In the genomic region with DNA sequence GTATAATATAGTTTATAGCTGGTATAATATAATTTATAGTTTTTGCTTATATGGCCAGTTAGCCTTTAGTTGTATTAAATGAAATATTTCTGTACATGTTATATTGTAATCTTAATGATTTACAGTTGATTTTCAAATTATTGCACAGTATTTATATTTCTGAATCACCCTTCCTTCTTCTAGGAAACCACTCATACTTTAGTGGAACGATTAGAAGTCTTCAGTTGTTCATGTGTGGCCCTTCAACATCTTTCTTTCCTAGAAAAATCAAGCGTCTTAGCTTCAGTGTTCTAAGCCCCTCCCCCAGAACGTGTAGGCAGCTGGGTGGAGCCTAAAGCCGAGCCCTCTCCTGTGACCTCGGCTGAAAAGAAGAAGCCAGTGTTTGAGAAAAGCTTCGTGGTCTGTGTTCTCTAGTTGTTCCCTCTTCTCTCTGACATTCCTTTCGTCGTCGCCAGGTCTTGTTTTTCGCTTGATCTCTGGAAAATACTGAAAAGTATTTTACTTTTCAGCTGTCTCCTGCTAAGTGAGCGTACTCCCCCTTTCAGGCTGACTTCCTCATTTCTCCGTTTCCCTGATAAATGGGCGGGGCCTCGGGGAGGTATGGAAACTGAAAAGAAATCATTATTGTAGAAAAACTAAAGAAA, we compare ENCODE assay signal across 8 cellular contexts. TPM values are rescaled to one million over a fixed set of nuclear protein-coding genes. Genes with fewer than 3 reads are reported as not detected.
DNase-seq lines count a peak whose midpoint lies in the region; ATAC-seq and TF ChIP-seq lines count a peak whose summit lies in the region.

A gene with protein sequence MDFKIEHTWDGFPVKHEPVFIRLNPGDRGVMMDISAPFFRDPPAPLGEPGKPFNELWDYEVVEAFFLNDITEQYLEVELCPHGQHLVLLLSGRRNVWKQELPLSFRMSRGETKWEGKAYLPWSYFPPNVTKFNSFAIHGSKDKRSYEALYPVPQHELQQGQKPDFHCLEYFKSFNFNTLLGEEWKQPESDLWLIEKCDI (plus strand): TSS at position 342 of the 644 bp plus-strand sequence. CDS start 6,459 bp downstream, outside the sequence.

- no peak for TF ChIP-seq CTCF in liver (IDR thresholded peaks at IDR 0.05; ENCODE audit: low read depth, low read length, missing input control)

- H3K9ac ChIP-seq in liver (ENCODE audit: low read depth in 1 of 2, low read length in 2 of 2), result peak within 1 kb of the TSS; percentile 64 to 95

- H3K4me1 ChIP-seq in liver (ENCODE audit: control insufficient read depth in 4 of 4, insufficient read depth in 4 of 4, low read length in 3 of 4), result peaks cover 2 to 10% (median 2%) of the 10 kb centered on the region in 4 donors

- H3K9me3 Mint-ChIP-seq in activated CD4-positive, alpha-beta T cell treated with anti-CD3 and anti-CD28 coated beads, Interleukin-2, amount 10 ng/mL, durations not matched to agents 7 days and 5 days, result no peaks in the 10 kb centered on the region

- CTCF ChIA-PET in activated CD4-positive, alpha-beta T cell treated with anti-CD3 and anti-CD28 coated beads, Interleukin-2, amount 10 ng/mL, durations not matched to agents 7 days and 5 days (lab: Charles Lee), result no interaction called here

- H3K27me3 ChIP-seq in liver (ENCODE audit: control insufficient read depth in 4 of 4, insufficient read depth in 4 of 4, low read length in 3 of 4), result no peaks in the 10 kb centered on the region

- no peaks in the 10 kb centered on the region for H3K27me3 Mint-ChIP-seq in activated CD4-positive, alpha-beta T cell treated with anti-CD3 and anti-CD28 coated beads, Interleukin-2, amount 10 ng/mL, durations not matched to agents 7 days and 5 days

- 3% methylated on average over 14 of the region's 14 CpGs for WGBS in liver

- peak within 1 kb of the TSS; percentile 57 to 96 (median 87) for H3K4me3 ChIP-seq in liver (ENCODE audit: low read depth in 1 of 3, low read length in 3 of 3)

- peaks cover 41% of the 10 kb centered on the region for H3K4me1 Mint-ChIP-seq in activated CD4-positive, alpha-beta T cell treated with anti-CD3 and anti-CD28 coated beads, Interleukin-2, amount 10 ng/mL, durations not matched to agents 7 days and 5 days

- no peaks in the 10 kb centered on the region for H3K36me3 ChIP-seq in liver (ENCODE audit: control insufficient read depth in 4 of 4, insufficient read depth in 3 of 4, low read depth in 1 of 4, low read length in 3 of 4)

- H3K4me3 Mint-ChIP-seq in activated CD4-positive, alpha-beta T cell treated with anti-CD3 and anti-CD28 coated beads, Interleukin-2, amount 10 ng/mL, durations not matched to agents 7 days and 5 days, result peak within 1 kb of the TSS; percentile 82

- H3K9me3 ChIP-seq in liver (ENCODE audit: control insufficient read depth in 4 of 4, low read length in 3 of 4), result no peaks in the 10 kb centered on the region

- H3K36me3 Mint-ChIP-seq in activated CD4-positive, alpha-beta T cell treated with anti-CD3 and anti-CD28 coated beads, Interleukin-2, amount 10 ng/mL, durations not matched to agents 7 days and 5 days (ENCODE audit: low read depth), result peaks cover 4% of the 10 kb centered on the region

- TF ChIP-seq RAD21 in liver (IDR thresholded peaks at IDR 0.05), result peak; percentile 29 to 41

- peak within 1 kb of the TSS; percentile 89 to 91 for H3K27ac ChIP-seq in liver (ENCODE audit: low read depth in 1 of 2, low read length in 2 of 2)

- POLR2A ChIA-PET in activated CD4-positive, alpha-beta T cell treated with anti-CD3 and anti-CD28 coated beads, Interleukin-2, amount 10 ng/mL, durations not matched to agents 7 days and 5 days (lab: Charles Lee), result interaction anchor here (0.6 to 0.9 kb wide), 3 partner anchors 13 to 290 kb away, joined by 3 to 4 read pairs (median 4); no protein-coding TSS in a partner anchor

- H3K27ac Mint-ChIP-seq in activated CD4-positive, alpha-beta T cell treated with anti-CD3 and anti-CD28 coated beads, Interleukin-2, amount 10 ng/mL, durations not matched to agents 7 days and 5 days, result peak within 1 kb of the TSS; percentile 90

- ATAC-seq in HG03025 (IDR thresholded peaks at IDR 0.05; ENCODE audit: low FRiP score, unreplicated experiment), result peak; percentile 41

- DNase-seq in activated gamma-delta T cell treated with Interleukin-2 at 50 U/mL for 16 hours, result peak; percentile 67
- no peak for DNase-seq in activated gamma-delta T cell (lab: John Stamatoyannopoulos, UW)
- peak; percentile 29 for DNase-seq in NCI-H510A (lab: John Stamatoyannopoulos, UW)
- DNase-seq in activated CD4-positive, alpha-beta T cell treated with anti-CD3 and anti-CD28 coated beads, Interleukin-2, amount 10 ng/mL, durations not matched to agents 7 days and 5 days, result peak; percentile 85
- peak; percentile 23 to 67 for DNase-seq in dermis microvascular lymphatic vessel endothelial cell (ENCODE audit: low read depth in 2 of 2)
- peak; percentile 60 to 81 for DNase-seq in stimulated activated CD4-positive, alpha-beta T cell treated with anti-CD3 and anti-CD28 coated beads, Interleukin-4, amount 100 ng/mL, for 4 hours

TF ChIP-seq in liver, 16 proteins besides CTCF, POLR2A, EP300 and RAD21:
- TF ChIP-seq YY1 (IDR thresholded peaks at IDR 0.05) (peak; percentile 66), JUND (IDR thresholded peaks at IDR 0.05) (peak in 1 of 2 donors; percentile 14), HNF4A (conservative IDR thresholded peaks at IDR 0.05) (peak in 1 of 2 donors; percentile 7), HNF4G (IDR thresholded peaks at IDR 0.05) (no peak), SP1 (IDR thresholded peaks at IDR 0.05) (no peak), NR2F2 (IDR thresholded peaks at IDR 0.05) (peak; percentile 62), TAF1 (conservative IDR thresholded peaks at IDR 0.05) (no peak), FOXA1 (IDR thresholded peaks at IDR 0.05) (no peak), FOXA2 (IDR thresholded peaks at IDR 0.05) (no peak), RXRA (IDR thresholded peaks at IDR 0.05) (peak in 1 of 2 donors; percentile 14), EGR1 (IDR thresholded peaks at IDR 0.05; ENCODE audit: low read depth in 2 of 2) (no peak), GABPA (IDR thresholded peaks at IDR 0.05 in 1 of 2, conservative IDR thresholded peaks at IDR 0.05 in 1 of 2) (peak in 1 of 2 donors; percentile 22)
- TF ChIP-seq, protein P1, sequence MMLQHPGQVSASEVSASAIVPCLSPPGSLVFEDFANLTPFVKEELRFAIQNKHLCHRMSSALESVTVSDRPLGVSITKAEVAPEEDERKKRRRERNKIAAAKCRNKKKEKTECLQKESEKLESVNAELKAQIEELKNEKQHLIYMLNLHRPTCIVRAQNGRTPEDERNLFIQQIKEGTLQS (IDR thresholded peaks at IDR 0.05), result no peak
- TF ChIP-seq, protein P2, sequence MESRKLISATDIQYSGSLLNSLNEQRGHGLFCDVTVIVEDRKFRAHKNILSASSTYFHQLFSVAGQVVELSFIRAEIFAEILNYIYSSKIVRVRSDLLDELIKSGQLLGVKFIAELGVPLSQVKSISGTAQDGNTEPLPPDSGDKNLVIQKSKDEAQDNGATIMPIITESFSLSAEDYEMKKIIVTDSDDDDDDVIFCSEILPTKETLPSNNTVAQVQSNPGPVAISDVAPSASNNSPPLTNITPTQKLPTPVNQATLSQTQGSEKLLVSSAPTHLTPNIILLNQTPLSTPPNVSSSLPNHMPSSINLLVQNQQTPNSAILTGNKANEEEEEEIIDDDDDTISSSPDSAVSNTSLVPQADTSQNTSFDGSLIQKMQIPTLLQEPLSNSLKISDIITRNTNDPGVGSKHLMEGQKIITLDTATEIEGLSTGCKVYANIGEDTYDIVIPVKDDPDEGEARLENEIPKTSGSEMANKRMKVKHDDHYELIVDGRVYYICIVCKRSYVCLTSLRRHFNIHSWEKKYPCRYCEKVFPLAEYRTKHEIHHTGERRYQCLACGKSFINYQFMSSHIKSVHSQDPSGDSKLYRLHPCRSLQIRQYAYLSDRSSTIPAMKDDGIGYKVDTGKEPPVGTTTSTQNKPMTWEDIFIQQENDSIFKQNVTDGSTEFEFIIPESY (IDR thresholded peaks at IDR 0.05), result no peak
- TF ChIP-seq, protein P3, sequence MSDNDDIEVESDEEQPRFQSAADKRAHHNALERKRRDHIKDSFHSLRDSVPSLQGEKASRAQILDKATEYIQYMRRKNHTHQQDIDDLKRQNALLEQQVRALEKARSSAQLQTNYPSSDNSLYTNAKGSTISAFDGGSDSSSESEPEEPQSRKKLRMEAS (IDR thresholded peaks at IDR 0.05), result no peak
- TF ChIP-seq, protein P4, sequence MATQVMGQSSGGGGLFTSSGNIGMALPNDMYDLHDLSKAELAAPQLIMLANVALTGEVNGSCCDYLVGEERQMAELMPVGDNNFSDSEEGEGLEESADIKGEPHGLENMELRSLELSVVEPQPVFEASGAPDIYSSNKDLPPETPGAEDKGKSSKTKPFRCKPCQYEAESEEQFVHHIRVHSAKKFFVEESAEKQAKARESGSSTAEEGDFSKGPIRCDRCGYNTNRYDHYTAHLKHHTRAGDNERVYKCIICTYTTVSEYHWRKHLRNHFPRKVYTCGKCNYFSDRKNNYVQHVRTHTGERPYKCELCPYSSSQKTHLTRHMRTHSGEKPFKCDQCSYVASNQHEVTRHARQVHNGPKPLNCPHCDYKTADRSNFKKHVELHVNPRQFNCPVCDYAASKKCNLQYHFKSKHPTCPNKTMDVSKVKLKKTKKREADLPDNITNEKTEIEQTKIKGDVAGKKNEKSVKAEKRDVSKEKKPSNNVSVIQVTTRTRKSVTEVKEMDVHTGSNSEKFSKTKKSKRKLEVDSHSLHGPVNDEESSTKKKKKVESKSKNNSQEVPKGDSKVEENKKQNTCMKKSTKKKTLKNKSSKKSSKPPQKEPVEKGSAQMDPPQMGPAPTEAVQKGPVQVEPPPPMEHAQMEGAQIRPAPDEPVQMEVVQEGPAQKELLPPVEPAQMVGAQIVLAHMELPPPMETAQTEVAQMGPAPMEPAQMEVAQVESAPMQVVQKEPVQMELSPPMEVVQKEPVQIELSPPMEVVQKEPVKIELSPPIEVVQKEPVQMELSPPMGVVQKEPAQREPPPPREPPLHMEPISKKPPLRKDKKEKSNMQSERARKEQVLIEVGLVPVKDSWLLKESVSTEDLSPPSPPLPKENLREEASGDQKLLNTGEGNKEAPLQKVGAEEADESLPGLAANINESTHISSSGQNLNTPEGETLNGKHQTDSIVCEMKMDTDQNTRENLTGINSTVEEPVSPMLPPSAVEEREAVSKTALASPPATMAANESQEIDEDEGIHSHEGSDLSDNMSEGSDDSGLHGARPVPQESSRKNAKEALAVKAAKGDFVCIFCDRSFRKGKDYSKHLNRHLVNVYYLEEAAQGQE (IDR thresholded peaks at IDR 0.05), result peak; percentile 17

RNA-seq across cellular contexts. Expression of the gene that starts here (rescaled TPM):
- total RNA-seq in activated CD4-positive, alpha-beta T cell treated with anti-CD3 and anti-CD28 coated beads, Interleukin-2, amount 10 ng/mL, durations not matched to agents 7 days and 5 days, result 10 to 100 TPM; 17.8 to 18.6 TPM
- 3.0 and 3.6 TPM in 2 replicates for total RNA-seq in dermis microvascular lymphatic vessel endothelial cell
- 1 to 10 TPM; 2.6 to 7.7 TPM for total RNA-seq in liver
- 1 to 10 TPM; 2.4 to 6.9 TPM for polyA plus RNA-seq in liver
